Comparison of ENCODE assay signal across 21 cellular contexts in genomic region chr6:119036076-119036475, GRCh38.
"Had no signal": no experiment of that assay in that cellular context is flagged by ENCODE, and none has a peak within 500 bp of the region (broad histone marks: within the 10 kb centered on the region; RNA-seq: fewer than 3 reads in every experiment).

No MANE protein-coding gene starts in this region.

- H3K9me3 Mint-ChIP-seq: activated CD4-positive, alpha-beta memory T cell treated with anti-CD3 and anti-CD28 coated beads, Interleukin-2, amount 10 ng/mL, durations not matched to agents 7 days and 5 days; activated naive CD8-positive, alpha-beta T cell treated with anti-CD3 and anti-CD28 coated beads, Interleukin-2, amount 10 ng/mL, durations not matched to agents 7 days and 5 days had no signal

- H3K9me3 ChIP-seq: adrenal gland, Peyer's patch had no signal

- H3K4me3 ChIP-seq: adrenal gland, K562, Peyer's patch had no signal

- H3K27ac Mint-ChIP-seq: activated CD4-positive, alpha-beta memory T cell treated with anti-CD3 and anti-CD28 coated beads, Interleukin-2, amount 10 ng/mL, durations not matched to agents 7 days and 5 days; activated naive CD8-positive, alpha-beta T cell treated with anti-CD3 and anti-CD28 coated beads, Interleukin-2, amount 10 ng/mL, durations not matched to agents 7 days and 5 days; T-helper 17 cell had no signal

- H3K27me3 Mint-ChIP-seq: activated CD4-positive, alpha-beta memory T cell treated with anti-CD3 and anti-CD28 coated beads, Interleukin-2, amount 10 ng/mL, durations not matched to agents 7 days and 5 days; T-helper 17 cell had no signal

- DNase-seq: activated CD4-positive, alpha-beta memory T cell treated with anti-CD3 and anti-CD28 coated beads, Interleukin-2, amount 10 ng/mL, durations not matched to agents 7 days and 5 days; activated CD4-positive, alpha-beta T cell treated with anti-CD3 and anti-CD28 coated beads, Interleukin-2, amount 50 U/mL, for 1 hour; activated CD4-positive, CD25-positive, alpha-beta regulatory T cell; activated CD8-positive, alpha-beta memory T cell treated with anti-CD3 and anti-CD28 coated beads, Interleukin-2, amount 50 U/mL, for 48 hours; activated naive CD4-positive, alpha-beta T cell treated with anti-CD3 and anti-CD28 coated beads, Interleukin-2, amount 50 U/mL, for 16 hours; activated naive CD8-positive, alpha-beta T cell treated with anti-CD3 and anti-CD28 coated beads, Interleukin-2, amount 10 ng/mL, durations not matched to agents 7 days and 5 days; activated T-cell treated with anti-CD3 and anti-CD28 coated beads, Interleukin-2, amount 50 U/mL, for 1 hour; adrenal gland; anterior cingulate cortex; caudate nucleus; Karpas-422; NCI-H1105 treated with DMSO at 0.1 percent for 48 hours; NCI-H1436 treated with DMSO at 0.1 percent for 48 hours; NCI-H187; NCI-H2081; NCI-H446; Peyer's patch; SHP77 treated with DMSO at 0.1 percent for 48 hours; T-helper 17 cell; T-helper 9 cell had no signal

- H3K4me1 Mint-ChIP-seq: activated CD4-positive, alpha-beta memory T cell treated with anti-CD3 and anti-CD28 coated beads, Interleukin-2, amount 10 ng/mL, durations not matched to agents 7 days and 5 days; activated naive CD8-positive, alpha-beta T cell treated with anti-CD3 and anti-CD28 coated beads, Interleukin-2, amount 10 ng/mL, durations not matched to agents 7 days and 5 days; T-helper 17 cell had no signal

- H3K36me3 ChIP-seq: adrenal gland, Peyer's patch had no signal

- ATAC-seq: T-helper 17 cell had no signal

- H3K4me1 ChIP-seq: adrenal gland had no signal

- H3K27me3 ChIP-seq: adrenal gland, Peyer's patch had no signal

- H3K4me3 Mint-ChIP-seq: activated CD4-positive, alpha-beta memory T cell treated with anti-CD3 and anti-CD28 coated beads, Interleukin-2, amount 10 ng/mL, durations not matched to agents 7 days and 5 days; activated naive CD8-positive, alpha-beta T cell treated with anti-CD3 and anti-CD28 coated beads, Interleukin-2, amount 10 ng/mL, durations not matched to agents 7 days and 5 days; T-helper 17 cell had no signal

- H3K27ac ChIP-seq: adrenal gland, Peyer's patch had no signal
